8 cellular contexts compared by ENCODE assay signal in genomic region chr11:67119577-67120391, GRCh38. TPM values are rescaled to one million over a fixed set of nuclear protein-coding genes. Genes with fewer than 3 reads are reported as not detected.
DNase-seq lines count a peak whose midpoint lies in the region; ATAC-seq and TF ChIP-seq lines count a peak whose summit lies in the region.

No MANE protein-coding gene starts in this region.

- H3K79me2 ChIP-seq in KMS-11 (ENCODE audit: insufficient read depth, low read depth) = peaks cover 52% of the 10 kb centered on the region

- peaks cover 4% of the 10 kb centered on the region; the same call in 1 of the 2 replicates for H4K20me1 ChIP-seq in KMS-11 (ENCODE audit: insufficient read depth)

- peak overlapping the region; percentile 59; the same call in 1 of the 2 replicates for H3K27ac ChIP-seq in KMS-11

- no peaks in the 10 kb centered on the region for H3K27me3 ChIP-seq in KMS-11 (ENCODE audit: insufficient read depth, low read depth)

- H3K36me3 ChIP-seq in KMS-11 (ENCODE audit: insufficient read depth) = no peaks in the 10 kb centered on the region

- H3K36me3 Mint-ChIP-seq in neural crest cell (ENCODE audit: low read depth) = no peaks in the 10 kb centered on the region

- ATAC-seq in GM21447 (IDR thresholded peaks at IDR 0.05; ENCODE audit: unreplicated experiment) = peak; percentile 13

- peaks cover 58% of the 10 kb centered on the region for H3K4me1 ChIP-seq in KMS-11 (ENCODE audit: low read depth, poor library complexity, severe bottlenecking)

- TF ChIP-seq CTCF in KMS-11 (conservative IDR thresholded peaks at IDR 0.05; ENCODE audit: low read depth, low read length) (no peak), fibroblast of the aortic adventitia (IDR thresholded peaks at IDR 0.05; ENCODE audit: insufficient read depth, low read length) (peak; percentile 8), neural crest cell (conservative IDR thresholded peaks at IDR 0.05) (no peak)

- H3K4me3 Mint-ChIP-seq in neural crest cell = peak overlapping the region; percentile 99

- peak; percentile 68 for DNase-seq in GM03348 (ENCODE audit: low spot score)
- DNase-seq in activated T-cell treated with anti-CD3 and anti-CD28 coated beads for 48 hours (ENCODE audit: low read depth) = peak; percentile 10
- DNase-seq in fibroblast of the aortic adventitia (ENCODE audit: low read depth) = no peak
- DNase-seq in neural crest cell (ENCODE audit: low read depth, low spot score) = peak; percentile 28
- no peak for DNase-seq in SKM-1 treated with dmso at 0.1 percent for 144 hours (lab: John Stamatoyannopoulos, UW; ENCODE audit: unreplicated experiment)
- DNase-seq in NCI-H510A treated with DMSO at 0.1 percent for 48 hours (lab: John Stamatoyannopoulos, UW) = no peak

- H3K4me3 ChIP-seq in KMS-11 (IDR thresholded peaks at IDR 0.05; ENCODE audit: insufficient read depth, low read depth, low read length) (no peak overlapping the region), fibroblast of the aortic adventitia (ENCODE audit: low read depth, low read length) (peak overlapping the region; percentile 94)

- peaks cover 2% of the 10 kb centered on the region for H3K27me3 Mint-ChIP-seq in neural crest cell (ENCODE audit: low read depth)

- H3K4me2 ChIP-seq in KMS-11 = peak overlapping the region; percentile 80

- H3K9me3 Mint-ChIP-seq in neural crest cell = no peaks in the 10 kb centered on the region

- peaks cover 23% of the 10 kb centered on the region for H3K4me1 Mint-ChIP-seq in neural crest cell

- peak overlapping the region; percentile 97 for H3K27ac Mint-ChIP-seq in neural crest cell (ENCODE audit: unreplicated experiment)

- peak overlapping the region; percentile 66 for H3K9ac ChIP-seq in KMS-11

- peak overlapping the region; percentile 45 for H2AFZ ChIP-seq in KMS-11 (ENCODE audit: low read depth)

RNA-seq across cellular contexts. Expression of gene KDM2A, which starts 0.7 kb away (rescaled TPM):
- total RNA-seq in fibroblast of the aortic adventitia (ENCODE audit: low replicate concordance) (51.4 and 56.8 TPM in 2 replicates), neural crest cell (67.4 and 69.3 TPM in 2 replicates)

Comparison
In these comparisons a context has a peak if more than half of its experiments do, and no peak if none do; other contexts are left out.
1. DNase-seq: peak in GM03348 (single experiment), activated T-cell treated with anti-CD3 and anti-CD28 coated beads for 48 hours (single experiment) and neural crest cell (single experiment); none in fibroblast of the aortic adventitia (single experiment), SKM-1 treated with dmso at 0.1 percent for 144 hours (single experiment) and NCI-H510A treated with DMSO at 0.1 percent for 48 hours (single experiment).